Comparison of ENCODE assay signal across 15 cellular contexts in genomic region chr3:152445227-152445626, GRCh38.
DNase-seq lines count a peak whose midpoint lies in the region; ATAC-seq and TF ChIP-seq lines count a peak whose summit lies in the region.
"Had no signal": no experiment of that assay in that cellular context is flagged by ENCODE, and none has a peak within 500 bp of the region (broad histone marks: within the 10 kb centered on the region; RNA-seq: fewer than 3 reads in every experiment).

No MANE protein-coding gene starts in this region.

- no peak for TF ChIP-seq CTCF in right atrium auricular region (IDR thresholded peaks at IDR 0.05)
- TF ChIP-seq CTCF in brain microvascular endothelial cell (IDR thresholded peaks at IDR 0.05; ENCODE audit: low read depth, low read length, missing control alignments), result no peak
- no peak for TF ChIP-seq CTCF in GM10248 (IDR thresholded peaks at IDR 0.05; ENCODE audit: control extremely low read depth, extremely low read depth, low read depth, missing control alignments)

- H3K27ac ChIP-seq in right atrium auricular region (no peak overlapping the region), brain microvascular endothelial cell (no peak overlapping the region)
- H3K27ac ChIP-seq: neural progenitor cell had no signal

- H3K9me3 Mint-ChIP-seq in naive thymus-derived CD8-positive, alpha-beta T cell, result no peaks in the 10 kb centered on the region
- H3K9me3 Mint-ChIP-seq: GM23338, neural progenitor cell had no signal

- intact Hi-C loops in Right ventricle myocardium superior (cut with DNase I), result no loop called here

- peak overlapping the region in 5 of 10 donors; percentile 6 to 54 (median 20) for H3K4me3 Mint-ChIP-seq in naive thymus-derived CD8-positive, alpha-beta T cell
- H3K4me3 Mint-ChIP-seq: GM23338, neural progenitor cell had no signal

- peaks cover 26 to 83% (median 63%) of the 10 kb centered on the region in 4 donors for H3K4me1 Mint-ChIP-seq in naive thymus-derived CD8-positive, alpha-beta T cell

- H3K4me3 ChIP-seq in right atrium auricular region, result no peak overlapping the region
- no peak overlapping the region for H3K4me3 ChIP-seq in brain microvascular endothelial cell (ENCODE audit: low read depth, low read length)
- H3K4me3 ChIP-seq: GM23338, neural progenitor cell had no signal

- peak; percentile 26 for ATAC-seq in Right ventricle myocardium superior (ENCODE audit: poor library complexity)
- peak in 1 of 2 donors; percentile 11 for ATAC-seq in naive thymus-derived CD8-positive, alpha-beta T cell
- ATAC-seq: GM23338, sciatic nerve had no signal

- no peaks in the 10 kb centered on the region for H3K9me3 ChIP-seq in right atrium auricular region

- POLR2A ChIA-PET in naive thymus-derived CD8-positive, alpha-beta T cell (lab: Charles Lee), result no interaction called here
- POLR2A ChIA-PET in HEK293T (lab: Yijun Ruan, JAX), result no interaction called here
- POLR2A ChIA-PET in GM10248 (lab: Yijun Ruan, JAX), result no interaction called here

- H3K36me3 Mint-ChIP-seq in naive thymus-derived CD8-positive, alpha-beta T cell, result peaks cover 0 to 72% (median 11%) of the 10 kb centered on the region in 3 donors

- no peaks in the 10 kb centered on the region for H3K27me3 ChIP-seq in right atrium auricular region
- H3K27me3 ChIP-seq in brain microvascular endothelial cell (replicated peaks), result no peaks in the 10 kb centered on the region
- H3K27me3 ChIP-seq: neural progenitor cell had no signal

- no peaks in the 10 kb centered on the region for H3K27me3 Mint-ChIP-seq in naive thymus-derived CD8-positive, alpha-beta T cell

- H3K36me3 ChIP-seq in right atrium auricular region (peaks cover 18% of the 10 kb centered on the region), brain microvascular endothelial cell (replicated peaks) (peaks cover 6% of the 10 kb centered on the region)
- H3K36me3 ChIP-seq: neural progenitor cell had no signal

- peak overlapping the region; percentile 1 to 90 (median 68) for H3K27ac Mint-ChIP-seq in naive thymus-derived CD8-positive, alpha-beta T cell
- H3K27ac Mint-ChIP-seq: GM23338, neural progenitor cell had no signal

- in situ Hi-C loops in brain microvascular endothelial cell (cut with HindIII; ENCODE audit: low pct_ligation_motif_present, low sequenced_read_pairs), result no loop called here

- H3K4me1 ChIP-seq in right atrium auricular region, result peaks cover 0 to 29% of the 10 kb centered on the region in 2 donors
- H3K4me1 ChIP-seq: neural progenitor cell had no signal

- CTCF ChIA-PET in HEK293T (lab: Yijun Ruan, JAX) (interaction anchor here (0.6 kb wide), 1 partner anchor 62 kb away, joined by 3 read pairs; no protein-coding TSS in a partner anchor), GM10248 (lab: Yijun Ruan, JAX) (interaction anchor here (0.8 to 4.3 kb wide), 10 partner anchors 9 to 260 kb away, joined by 3 to 42 read pairs (median 4); no protein-coding TSS in a partner anchor)

- DNase-seq in Right ventricle myocardium superior (no peak), right atrium auricular region (ENCODE audit: low spot score) (no peak), brain microvascular endothelial cell (peak; percentile 25), HEK293T (ENCODE audit: extremely low spot score) (no peak), putamen (ENCODE audit: low spot score) (no peak), GM10248 (ENCODE audit: extremely low spot score) (no peak), dermis blood vessel endothelial cell (no peak)
- no peak for DNase-seq in naive thymus-derived CD8-positive, alpha-beta T cell
- DNase-seq: DMS79; KBM-7; stimulated activated CD4-positive, alpha-beta T cell treated with anti-CD3 and anti-CD28 coated beads, Interleukin-4, amount 100 ng/mL, for 4 hours; stimulated activated naive CD4-positive, alpha-beta T cell had no signal

TF ChIP-seq in HEK293T, 16 proteins besides CTCF, POLR2A, EP300 and RAD21:
- TF ChIP-seq FOXK2 (IDR thresholded peaks at IDR 0.05), result no peak
- no peak for TF ChIP-seq SUZ12 (IDR thresholded peaks at IDR 0.05)
- TF ChIP-seq LEF1 (IDR thresholded peaks at IDR 0.05; ENCODE audit: borderline replicate concordance), result no peak
- TF ChIP-seq CTBP1 (IDR thresholded peaks at IDR 0.05; ENCODE audit: borderline replicate concordance), result no peak
- TF ChIP-seq ELF4 (IDR thresholded peaks at IDR 0.05), result no peak
- TF ChIP-seq L3MBTL2 (conservative IDR thresholded peaks at IDR 0.05), result no peak
- no peak for TF ChIP-seq TARDBP (IDR thresholded peaks at IDR 0.05)
- TF ChIP-seq HDGF (IDR thresholded peaks at IDR 0.05; ENCODE audit: borderline replicate concordance), result no peak
- no peak for TF ChIP-seq ZNF384 (IDR thresholded peaks at IDR 0.05)
